20 cellular contexts compared by ENCODE assay signal in the genomic region with DNA sequence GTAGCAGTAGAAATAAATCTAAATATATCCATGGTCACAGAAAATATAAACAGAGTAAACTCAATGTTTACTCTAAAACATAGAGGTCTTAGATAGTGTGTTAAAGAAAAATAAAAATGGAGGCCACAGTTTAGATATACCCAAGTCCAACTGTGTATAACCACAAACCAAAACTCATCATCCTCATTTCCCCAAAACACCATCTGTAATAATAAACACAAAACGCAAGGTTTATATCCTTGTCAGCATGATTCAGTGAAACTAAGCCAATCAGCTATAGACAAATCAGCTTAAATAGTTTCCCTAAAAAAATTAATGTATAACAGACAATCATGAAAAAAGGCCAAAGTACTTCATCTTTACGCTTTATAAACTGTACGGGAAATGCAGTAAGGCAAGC.
"Had no signal": no experiment of that assay in that cellular context is flagged by ENCODE, and none has a peak within 500 bp of the region (broad histone marks: within the 10 kb centered on the region; RNA-seq: fewer than 3 reads in every experiment).

No MANE protein-coding gene starts in this region.

- DNase-seq: activated CD4-positive, alpha-beta T cell treated with anti-CD3 and anti-CD28 coated beads, Interleukin-2, amount 10 ng/mL, durations not matched to agents 7 days and 5 days; activated CD8-positive, alpha-beta T cell treated with anti-CD3 and anti-CD28 coated beads, Interleukin-2, amount 10 ng/mL, durations not matched to agents 7 days and 5 days; activated effector memory CD4-positive, alpha-beta T cell treated with Interleukin-2 at 50 U/mL for 16 hours; activated naive CD4-positive, alpha-beta T cell treated with anti-CD3 and anti-CD28 coated beads, Interleukin-2, amount 50 U/mL, for 16 hours; activated T-cell treated with anti-CD3 and anti-CD28 coated beads, Interleukin-2, amount 50 U/mL, for 24 hours; effector CD8-positive, alpha-beta T cell; esophagus squamous epithelium; gastrocnemius medialis; heart left ventricle; immature natural killer cell; left ventricle myocardium superior; occipital lobe; posterior cingulate gyrus; stimulated activated CD4-positive, alpha-beta T cell treated with anti-CD3 and anti-CD28 coated beads, Interleukin-12 subunit alpha, Interleukin-12 subunit beta, amount 100 ng/mL, for 4 hours; stimulated activated CD4-positive, alpha-beta T cell treated with anti-CD3 and anti-CD28 coated beads, Interleukin-1b, Interleukin-23, amount 100 ng/mL, for 48 hours; stimulated activated CD8-positive, alpha-beta memory T cell treated with anti-CD3 and anti-CD28 coated beads, Interleukin-4, amount 100 ng/mL, for 48 hours; stimulated activated naive CD4-positive, alpha-beta T cell; upper lobe of right lung had no signal

- H3K36me3 Mint-ChIP-seq: immature natural killer cell had no signal

- H3K27me3 ChIP-seq: ascending aorta, gastrocnemius medialis had no signal

- ATAC-seq: activated CD4-positive, CD25-positive, alpha-beta regulatory T cell treated with anti-CD3 and anti-CD28 coated beads, Interleukin-2, amount 50 U/mL, for 24 hours; activated CD8-positive, alpha-beta T cell treated with anti-CD3 and anti-CD28 coated beads, Interleukin-2, amount 10 ng/mL, durations not matched to agents 7 days and 5 days; gastrocnemius medialis; heart left ventricle; left ventricle myocardium superior; upper lobe of right lung had no signal

- H3K9me3 Mint-ChIP-seq: activated CD4-positive, alpha-beta T cell treated with anti-CD3 and anti-CD28 coated beads, Interleukin-2, amount 10 ng/mL, durations not matched to agents 7 days and 5 days; activated T-cell treated with anti-CD3 and anti-CD28 coated beads, Interleukin-2, amount 50 U/mL, for 24 hours; immature natural killer cell had no signal

- H3K36me3 ChIP-seq: ascending aorta, esophagus squamous epithelium, gastrocnemius medialis, heart left ventricle, upper lobe of right lung had no signal

- H3K9me3 ChIP-seq: ascending aorta, esophagus squamous epithelium, gastrocnemius medialis, heart left ventricle, upper lobe of right lung had no signal

- H3K4me3 ChIP-seq: ascending aorta, esophagus squamous epithelium, gastrocnemius medialis, heart left ventricle, upper lobe of right lung had no signal

- H3K27ac Mint-ChIP-seq: activated CD4-positive, alpha-beta T cell treated with anti-CD3 and anti-CD28 coated beads, Interleukin-2, amount 10 ng/mL, durations not matched to agents 7 days and 5 days; activated CD8-positive, alpha-beta T cell treated with anti-CD3 and anti-CD28 coated beads, Interleukin-2, amount 10 ng/mL, durations not matched to agents 7 days and 5 days; activated T-cell treated with anti-CD3 and anti-CD28 coated beads, Interleukin-2, amount 50 U/mL, for 24 hours; immature natural killer cell had no signal

- H3K27ac ChIP-seq: ascending aorta, esophagus squamous epithelium, gastrocnemius medialis, heart left ventricle, upper lobe of right lung had no signal

- H3K4me3 Mint-ChIP-seq: activated CD4-positive, alpha-beta T cell treated with anti-CD3 and anti-CD28 coated beads, Interleukin-2, amount 10 ng/mL, durations not matched to agents 7 days and 5 days; activated CD8-positive, alpha-beta T cell treated with anti-CD3 and anti-CD28 coated beads, Interleukin-2, amount 10 ng/mL, durations not matched to agents 7 days and 5 days; activated T-cell treated with anti-CD3 and anti-CD28 coated beads, Interleukin-2, amount 50 U/mL, for 24 hours had no signal
